8 cellular contexts compared by ENCODE assay signal in genomic region chr5:157670662-157671591, GRCh38. TPM values are rescaled to one million over a fixed set of nuclear protein-coding genes. Genes with fewer than 3 reads are reported as not detected.
DNase-seq lines count a peak whose midpoint lies in the region; ATAC-seq and TF ChIP-seq lines count a peak whose summit lies in the region.

C5orf52 (plus strand) TSS chr5:157671533; CDS start chr5:157671615, 82 bp downstream.

- H3K4me1 ChIP-seq in effector memory CD4-positive, alpha-beta T cell (ENCODE audit: control insufficient read depth, insufficient read depth, low read length, poor library complexity, severe bottlenecking), result no peaks in the 10 kb centered on the region
- H3K4me1 ChIP-seq in mesendoderm (ENCODE audit: control insufficient read depth, low read depth, low read length) (no peaks in the 10 kb centered on the region), tibial nerve (peaks cover 0 to 14% (median 5%) of the 10 kb centered on the region in 4 donors)

- ATAC-seq in HG02885 (IDR thresholded peaks at IDR 0.05; ENCODE audit: poor library complexity, unreplicated experiment) (peak; percentile 46), GM19397 (IDR thresholded peaks at IDR 0.05; ENCODE audit: unreplicated experiment) (no peak), GM19035 (IDR thresholded peaks at IDR 0.05; ENCODE audit: unreplicated experiment) (no peak)

- H3K27me3 ChIP-seq in effector memory CD4-positive, alpha-beta T cell (replicated peaks; ENCODE audit: control insufficient read depth, insufficient read depth, low read length, poor library complexity, severe bottlenecking), result no peaks in the 10 kb centered on the region
- H3K27me3 ChIP-seq in mesendoderm (ENCODE audit: insufficient read depth, low read length, poor library complexity) (no peaks in the 10 kb centered on the region), tibial nerve (peaks cover 0 to 15% of the 10 kb centered on the region in 2 donors)

- peak within 1 kb of the TSS; percentile 28 for H3K56ac ChIP-seq in mesendoderm (ENCODE audit: low read length)

- H3K9me3 ChIP-seq in effector memory CD4-positive, alpha-beta T cell (ENCODE audit: control insufficient read depth, low read length), result no peaks in the 10 kb centered on the region
- no peaks in the 10 kb centered on the region for H3K9me3 ChIP-seq in tibial nerve

- peak within 1 kb of the TSS; percentile 24 for H3K4me2 ChIP-seq in mesendoderm (ENCODE audit: low read length)

- H3K23ac ChIP-seq in mesendoderm (ENCODE audit: low read length), result no peak within 1 kb of the TSS

- H3K4me3 ChIP-seq in effector memory CD4-positive, alpha-beta T cell (ENCODE audit: insufficient read depth, low read depth, low read length, poor library complexity, severe bottlenecking), result peak within 1 kb of the TSS; percentile 81
- H3K4me3 ChIP-seq in mesendoderm (ENCODE audit: low read length) (peak within 1 kb of the TSS; percentile 8), tibial nerve (peak within 1 kb of the TSS; percentile 29 to 65 (median 59))

- H2BK120ac ChIP-seq in mesendoderm (ENCODE audit: low read depth, low read length), result no peak within 1 kb of the TSS

- H2AK5ac ChIP-seq in mesendoderm (ENCODE audit: low read length), result no peak within 1 kb of the TSS

- no peaks in the 10 kb centered on the region for H3K79me2 ChIP-seq in mesendoderm (ENCODE audit: control insufficient read depth, insufficient read depth, low read length)

- H3K4ac ChIP-seq in mesendoderm (ENCODE audit: low read depth, low read length), result no peak within 1 kb of the TSS

- no peak for TF ChIP-seq CTCF in VCaP (conservative IDR thresholded peaks at IDR 0.05)
- TF ChIP-seq CTCF in tibial nerve (IDR thresholded peaks at IDR 0.05), result no peak

- no CpG with 5 or more reads among the region's 59 CpGs for WGBS in mesendoderm (ENCODE audit: extremely low coverage, insufficient coverage, low lambda C conversion rate)
- WGBS in tibial nerve, 2 donors, result 2% methylated on average over 45 to 59 of the region's 59 CpGs

- H3K36me3 ChIP-seq in effector memory CD4-positive, alpha-beta T cell (ENCODE audit: control insufficient read depth, insufficient read depth, low read length), result no peaks in the 10 kb centered on the region
- no peaks in the 10 kb centered on the region for H3K36me3 ChIP-seq in mesendoderm (ENCODE audit: control insufficient read depth, insufficient read depth, low read length)
- H3K36me3 ChIP-seq in tibial nerve, result no peaks in the 10 kb centered on the region

- no peak within 1 kb of the TSS for H4K8ac ChIP-seq in mesendoderm (ENCODE audit: low read depth, low read length)

- H3K27ac ChIP-seq in VCaP (peak within 1 kb of the TSS; percentile 20; the same call in 1 of the 2 replicates), mesendoderm (ENCODE audit: low read depth, low read length) (no peak within 1 kb of the TSS), tibial nerve (peak within 1 kb of the TSS in 1 of 4 donors; percentile 60)
- H3K27ac ChIP-seq in effector memory CD4-positive, alpha-beta T cell (ENCODE audit: insufficient read depth, low read length, poor library complexity, severe bottlenecking), result no peak within 1 kb of the TSS

- no peak within 1 kb of the TSS for H2BK15ac ChIP-seq in mesendoderm (replicated peaks; ENCODE audit: low read depth)

- H2BK5ac ChIP-seq in mesendoderm (ENCODE audit: low read length), result no peak within 1 kb of the TSS

- no peaks in the 10 kb centered on the region for H3K79me1 ChIP-seq in mesendoderm (ENCODE audit: low read length)

- no peak for TF ChIP-seq EP300 in tibial nerve (IDR thresholded peaks at IDR 0.05)

- peak within 1 kb of the TSS; percentile 31 for H3K9ac ChIP-seq in mesendoderm (ENCODE audit: low read length)

- DNase-seq in DMS53 treated with DMSO at 0.1 percent for 48 hours (lab: John Stamatoyannopoulos, UW; ENCODE audit: unreplicated experiment) (peak; percentile 15), mesendoderm (peak; percentile 41), tibial nerve (ENCODE audit: low spot score in 2 of 2) (no peak)
- DNase-seq in effector memory CD4-positive, alpha-beta T cell, result no peak

- no peak for TF ChIP-seq POLR2A in tibial nerve (IDR thresholded peaks at IDR 0.05)

- no peak within 1 kb of the TSS for H4K5ac ChIP-seq in mesendoderm (ENCODE audit: low read length)

- no peak within 1 kb of the TSS for H3K18ac ChIP-seq in mesendoderm (ENCODE audit: low read length)

RNA-seq across cellular contexts. Expression of gene C5orf52, which starts in this region (rescaled TPM):
- not detected for polyA plus RNA-seq in mesendoderm (2013, experiment 1 of 2)
- polyA plus RNA-seq in mesendoderm (2013, experiment 2 of 2), result not detected
- total RNA-seq in tibial nerve, result not detected

Comparison
In these comparisons a context has a peak if more than half of its experiments do, and no peak if none do; other contexts are left out.
1. DNase-seq: peak in DMS53 treated with DMSO at 0.1 percent for 48 hours (single experiment) and mesendoderm (single experiment); none in effector memory CD4-positive, alpha-beta T cell (0 of 3) and tibial nerve (0 of 2).
2. H3K4me3 ChIP-seq: peak in every context shown above with its lines; median percentile 81 in effector memory CD4-positive, alpha-beta T cell; 59 in tibial nerve; 8 in mesendoderm.